ENCODE assay signal across 12 cellular contexts in the genomic region with DNA sequence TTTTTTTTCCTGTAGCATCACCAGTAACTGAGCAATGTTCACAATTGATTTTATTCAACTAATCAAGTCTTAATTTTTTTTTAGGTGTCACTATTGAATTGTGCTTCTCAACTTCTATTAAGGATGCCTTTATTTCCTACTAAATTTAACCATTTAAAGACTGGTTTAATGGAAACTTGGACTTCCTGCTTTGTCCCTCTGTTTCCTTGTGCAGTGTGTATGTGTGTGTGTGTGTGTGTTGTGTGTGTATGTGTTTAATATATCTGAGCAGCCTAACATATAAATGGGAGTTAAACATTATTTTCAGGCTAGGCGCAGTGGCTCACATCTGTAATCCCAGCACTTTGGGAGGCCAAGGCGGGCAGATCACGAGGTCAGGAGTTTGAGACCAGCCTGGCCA. TPM values are rescaled to one million over a fixed set of nuclear protein-coding genes. Genes with fewer than 3 reads are reported as not detected.
A peak's percentile ranks its signal among the peaks of the same experiment; 100 is the strongest.
DNase-seq lines count a peak whose midpoint lies in the region; ATAC-seq and TF ChIP-seq lines count a peak whose summit lies in the region.
"Had no signal": no experiment of that assay in that cellular context is flagged by ENCODE, and none has a peak within 500 bp of the region (broad histone marks: within the 10 kb centered on the region; RNA-seq: fewer than 3 reads in every experiment).

No MANE protein-coding gene starts in this region.

- no peak overlapping the region for H3K27ac Mint-ChIP-seq in T-helper 1 cell treated with Interleukin-12 subunit alpha and Interleukin-12 subunit beta and Interleukin-4 antibody, amounts not matched to agents 30 μg/mL and 1 μg/mL, for 36 hours
- H3K27ac Mint-ChIP-seq in T-helper 17 cell, result no peak overlapping the region
- H3K27ac Mint-ChIP-seq in stimulated activated naive CD8-positive, alpha-beta T cell treated with anti-CD3 and anti-CD28 coated beads, Interleukin-15, amount 100 ng/mL, for 72 hours, result no peak overlapping the region

- no peak for DNase-seq in T-helper 1 cell
- DNase-seq in T-helper 17 cell, result no peak
- no peak for DNase-seq in foreskin fibroblast
- DNase-seq in gastrocnemius medialis, result no peak
- DNase-seq in NCI-H526 treated with DMSO at 0.1 percent for 48 hours (lab: John Stamatoyannopoulos, UW), result no peak
- DNase-seq in stimulated activated naive CD8-positive, alpha-beta T cell treated with anti-CD3 and anti-CD28 coated beads, Interleukin-15, amount 100 ng/mL, for 72 hours, result no peak
- DNase-seq: activated CD4-positive, alpha-beta T cell treated with anti-CD3 and anti-CD28 coated beads, Interleukin-2, amount 50 U/mL, for 48 hours; DMS 273 treated with DMSO at 0.1 percent for 48 hours; NCI-H1694; NK-92 treated with Interleukin-12 subunit alpha and Interleukin-12 subunit beta, amount 100 ng/mL, for 24 hours had no signal

- no peaks in the 10 kb centered on the region for H3K36me3 ChIP-seq in gastrocnemius medialis

- H3K27me3 ChIP-seq in gastrocnemius medialis, result no peaks in the 10 kb centered on the region

- peak overlapping the region; percentile 43 for H3K4me3 Mint-ChIP-seq in T-helper 1 cell treated with Interleukin-12 subunit alpha and Interleukin-12 subunit beta and Interleukin-4 antibody, amounts not matched to agents 30 μg/mL and 1 μg/mL, for 36 hours
- peak overlapping the region; percentile 60 for H3K4me3 Mint-ChIP-seq in T-helper 17 cell
- H3K4me3 Mint-ChIP-seq in stimulated activated naive CD8-positive, alpha-beta T cell treated with anti-CD3 and anti-CD28 coated beads, Interleukin-15, amount 100 ng/mL, for 72 hours, result no peak overlapping the region

- H3K9me3 Mint-ChIP-seq in T-helper 1 cell treated with Interleukin-12 subunit alpha and Interleukin-12 subunit beta and Interleukin-4 antibody, amounts not matched to agents 30 μg/mL and 1 μg/mL, for 36 hours, result no peaks in the 10 kb centered on the region
- no peaks in the 10 kb centered on the region for H3K9me3 Mint-ChIP-seq in stimulated activated naive CD8-positive, alpha-beta T cell treated with anti-CD3 and anti-CD28 coated beads, Interleukin-15, amount 100 ng/mL, for 72 hours

- TF ChIP-seq CTCF in foreskin fibroblast (IDR thresholded peaks at IDR 0.05; ENCODE audit: low read depth, low read length) (no peak), gastrocnemius medialis (IDR thresholded peaks at IDR 0.05 in 4 of 5, conservative IDR thresholded peaks at IDR 0.05 in 1 of 5) (no peak)

- no peaks in the 10 kb centered on the region for H3K9me3 ChIP-seq in T-helper 17 cell (ENCODE audit: control insufficient read depth, low read length, poor library complexity, severe bottlenecking)
- no peaks in the 10 kb centered on the region for H3K9me3 ChIP-seq in gastrocnemius medialis

- ATAC-seq in T-helper 17 cell (no peak), gastrocnemius medialis (no peak), GM19395 (IDR thresholded peaks at IDR 0.05; ENCODE audit: unreplicated experiment) (no peak)
- no peak for ATAC-seq in stimulated activated naive CD8-positive, alpha-beta T cell treated with anti-CD3 and anti-CD28 coated beads, Interleukin-15, amount 100 ng/mL, for 72 hours

- peak overlapping the region; percentile 61 to 63 for H3K4me3 ChIP-seq in foreskin fibroblast (ENCODE audit: low read depth in 1 of 2, low read length in 2 of 2)
- no peak overlapping the region for H3K4me3 ChIP-seq in gastrocnemius medialis

- peaks cover 14 to 26% of the 10 kb centered on the region in 2 donors for H3K4me1 ChIP-seq in gastrocnemius medialis

- intact Hi-C loops in gastrocnemius medialis (cut with DNase I; ENCODE audit: low total_unique reads), result no loop called here

- in situ Hi-C loops in gastrocnemius medialis (cut with MboI; ENCODE audit: low sequenced_read_pairs in 4 of 4), result no loop called here

- H3K36me3 Mint-ChIP-seq in T-helper 1 cell treated with Interleukin-12 subunit alpha and Interleukin-12 subunit beta and Interleukin-4 antibody, amounts not matched to agents 30 μg/mL and 1 μg/mL, for 36 hours (ENCODE audit: low read depth), result peaks cover 8% of the 10 kb centered on the region
- no peaks in the 10 kb centered on the region for H3K36me3 Mint-ChIP-seq in T-helper 17 cell (ENCODE audit: low read depth)

- peaks cover 60% of the 10 kb centered on the region for H3K27me3 Mint-ChIP-seq in T-helper 1 cell treated with Interleukin-12 subunit alpha and Interleukin-12 subunit beta and Interleukin-4 antibody, amounts not matched to agents 30 μg/mL and 1 μg/mL, for 36 hours (ENCODE audit: low read depth)
- peaks cover 5% of the 10 kb centered on the region for H3K27me3 Mint-ChIP-seq in T-helper 17 cell
- H3K27me3 Mint-ChIP-seq in stimulated activated naive CD8-positive, alpha-beta T cell treated with anti-CD3 and anti-CD28 coated beads, Interleukin-15, amount 100 ng/mL, for 72 hours, result peaks cover 5% of the 10 kb centered on the region

- peak overlapping the region; percentile 94 to 100 (median 99) for H3K27ac ChIP-seq in gastrocnemius medialis

- H3K4me1 Mint-ChIP-seq in T-helper 1 cell treated with Interleukin-12 subunit alpha and Interleukin-12 subunit beta and Interleukin-4 antibody, amounts not matched to agents 30 μg/mL and 1 μg/mL, for 36 hours (ENCODE audit: low read depth), result peaks cover 12% of the 10 kb centered on the region
- peaks cover 14% of the 10 kb centered on the region for H3K4me1 Mint-ChIP-seq in T-helper 17 cell
- peaks cover 39% of the 10 kb centered on the region for H3K4me1 Mint-ChIP-seq in stimulated activated naive CD8-positive, alpha-beta T cell treated with anti-CD3 and anti-CD28 coated beads, Interleukin-15, amount 100 ng/mL, for 72 hours

- no peak for TF ChIP-seq POLR2A in gastrocnemius medialis (IDR thresholded peaks at IDR 0.05)

RNA-seq across cellular contexts. Expression of a gene that starts 1.8 kb away (rescaled TPM):
- total RNA-seq in T-helper 17 cell, result 10 to 100 TPM in 1 of 2 donors, 1 to 10 TPM in 1; 9.1 to 26.4 TPM
- 100 to 1,000 TPM; 114 to 260 (median 189) TPM for total RNA-seq in gastrocnemius medialis

RNA-seq across cellular contexts. Expression of a gene that starts 30.1 kb away (rescaled TPM):
- total RNA-seq in T-helper 17 cell (10 to 100 TPM in 1 of 2 donors, 1 to 10 TPM in 1; 9.2 to 14.2 TPM), gastrocnemius medialis (10 to 100 TPM; 46.7 to 94.5 (median 60.3) TPM)

Comparison
In these comparisons a context has a peak if more than half of its experiments do, and no peak if none do; other contexts are left out.
1. H3K4me3 Mint-ChIP-seq: peak in T-helper 1 cell treated with Interleukin-12 subunit alpha and Interleukin-12 subunit beta and Interleukin-4 antibody, amounts not matched to agents 30 μg/mL and 1 μg/mL, for 36 hours (single experiment) and T-helper 17 cell (single experiment); none in stimulated activated naive CD8-positive, alpha-beta T cell treated with anti-CD3 and anti-CD28 coated beads, Interleukin-15, amount 100 ng/mL, for 72 hours (0 of 2).
2. H3K4me3 ChIP-seq: peak in foreskin fibroblast (2 of 2); none in gastrocnemius medialis (0 of 4).
3. RNA of a gene that starts 1.8 kb away (total RNA-seq): 114 to 260 TPM in gastrocnemius medialis; 9.1 to 26.4 TPM in T-helper 17 cell; every median in the first group is over 4 times any median in the second.